20 cellular contexts compared by ENCODE assay signal in genomic region chr5:10645146-10645545, GRCh38.
DNase-seq lines count a peak whose midpoint lies in the region; ATAC-seq, FAIRE-seq and TF ChIP-seq lines count a peak whose summit lies in the region.
"Had no signal": no experiment of that assay in that cellular context is flagged by ENCODE, and none has a peak within 500 bp of the region (broad histone marks: within the 10 kb centered on the region; RNA-seq: fewer than 3 reads in every experiment).

No MANE protein-coding gene starts in this region.

- H3K4me1 ChIP-seq in kidney (ENCODE audit: control insufficient read depth in 1 of 2, insufficient read depth in 1 of 2, low read depth in 1 of 2, low read length in 2 of 2) = no peaks in the 10 kb centered on the region
- H3K4me1 ChIP-seq: adrenal gland, left ventricle myocardium inferior, SJSA1 had no signal

- H3K9ac ChIP-seq in kidney (ENCODE audit: low read length in 2 of 2) = no peak overlapping the region

- no peaks in the 10 kb centered on the region for H3K36me3 ChIP-seq in kidney (ENCODE audit: control insufficient read depth in 1 of 2, insufficient read depth in 2 of 2, low read length in 2 of 2)
- H3K36me3 ChIP-seq: adrenal gland, left ventricle myocardium inferior had no signal

- peak; percentile 57 for ATAC-seq in GM18502 (IDR thresholded peaks at IDR 0.05; ENCODE audit: poor library complexity, unreplicated experiment)
- ATAC-seq in HG03442 (IDR thresholded peaks at IDR 0.05; ENCODE audit: unreplicated experiment) = peak; percentile 46
- no peak for ATAC-seq in GM18907 (IDR thresholded peaks at IDR 0.05; ENCODE audit: unreplicated experiment)

- H3K27ac ChIP-seq in kidney (ENCODE audit: low read depth in 2 of 2, low read length in 2 of 2) = no peak overlapping the region
- H3K27ac ChIP-seq: adrenal gland, C4-2B, left ventricle myocardium inferior, SJSA1 had no signal

- peak; percentile 19 for DNase-seq in activated CD4-positive, CD25-positive, alpha-beta regulatory T cell treated with anti-CD3 and anti-CD28 coated beads, Interleukin-2, amount 50 U/mL, for 72 hours
- no peak for DNase-seq in activated CD4-positive, CD25-positive, alpha-beta regulatory T cell (lab: John Stamatoyannopoulos, UW)
- DNase-seq in mesenteric fat pad (ENCODE audit: low spot score) = peak; percentile 45
- DNase-seq in UCSD-AML1 (lab: John Stamatoyannopoulos, UW; ENCODE audit: unreplicated experiment) = no peak
- no peak for DNase-seq in kidney
- DNase-seq: 8988T, DMS 273 treated with DMSO at 0.1 percent for 48 hours, dorsolateral prefrontal cortex, KG1, left ventricle myocardium inferior, NCI-H1048, NCI-H2107, NCI-H69, OCI-M1 had no signal

- H3K9me3 ChIP-seq in kidney (ENCODE audit: control insufficient read depth in 1 of 2, low read length in 2 of 2) = no peaks in the 10 kb centered on the region
- H3K9me3 ChIP-seq: adrenal gland, left ventricle myocardium inferior, SJSA1 had no signal

- no peak overlapping the region for H3K4me3 ChIP-seq in kidney (ENCODE audit: low read length in 2 of 2)
- H3K4me3 ChIP-seq: adrenal gland, dorsolateral prefrontal cortex, left ventricle myocardium inferior, SJSA1 had no signal

- no peak for TF ChIP-seq CTCF in kidney (IDR thresholded peaks at IDR 0.05; ENCODE audit: borderline replicate concordance, extremely low read depth, insufficient read depth)

- intact Hi-C loops in kidney (cut with DNase I) = no loop called here

- FAIRE-seq in kidney (lab: Jason Lieb, UNC) = no peak

Comparison
In these comparisons a context has a peak if more than half of its experiments do, and no peak if none do; other contexts are left out.
1. DNase-seq: peak in activated CD4-positive, CD25-positive, alpha-beta regulatory T cell treated with anti-CD3 and anti-CD28 coated beads, Interleukin-2, amount 50 U/mL, for 72 hours (single experiment) and mesenteric fat pad (single experiment); none in activated CD4-positive, CD25-positive, alpha-beta regulatory T cell (0 of 4), UCSD-AML1 (single experiment) and kidney (single experiment).